In the genomic region with DNA sequence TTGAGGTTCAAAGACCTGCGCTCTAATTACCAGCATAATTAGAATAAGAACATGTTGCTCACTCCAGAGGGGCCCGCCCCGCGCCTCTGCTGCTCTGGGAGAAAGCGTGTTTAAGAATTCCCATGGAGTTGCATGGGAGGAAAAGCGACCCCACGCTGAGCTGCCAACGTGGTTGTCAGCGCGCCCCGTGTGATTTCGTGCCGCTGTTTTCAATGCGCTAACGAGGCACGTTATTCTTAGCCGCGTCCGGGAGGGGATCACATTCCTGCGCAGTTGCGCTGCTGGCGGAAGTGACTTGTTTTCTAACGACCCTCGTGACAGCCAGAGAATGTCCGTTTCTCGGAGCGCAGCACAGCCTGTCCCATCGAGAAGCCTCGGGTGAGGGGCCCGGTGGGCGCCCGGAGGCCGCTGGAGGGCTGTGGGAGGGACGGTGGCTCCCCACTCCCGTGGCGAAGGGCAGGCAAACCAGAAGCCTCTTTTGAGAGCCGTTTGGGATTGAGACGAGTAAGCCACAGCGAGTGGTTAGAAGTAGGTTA, we compare ENCODE assay signal across 1 cellular context.
TF ChIP-seq lines count a peak whose summit lies in the region.

No MANE protein-coding gene starts in this region.

TF ChIP-seq in WTC11, 78 proteins besides CTCF, POLR2A, EP300 and RAD21 (continued from another document):
- TF ChIP-seq, protein P1, sequence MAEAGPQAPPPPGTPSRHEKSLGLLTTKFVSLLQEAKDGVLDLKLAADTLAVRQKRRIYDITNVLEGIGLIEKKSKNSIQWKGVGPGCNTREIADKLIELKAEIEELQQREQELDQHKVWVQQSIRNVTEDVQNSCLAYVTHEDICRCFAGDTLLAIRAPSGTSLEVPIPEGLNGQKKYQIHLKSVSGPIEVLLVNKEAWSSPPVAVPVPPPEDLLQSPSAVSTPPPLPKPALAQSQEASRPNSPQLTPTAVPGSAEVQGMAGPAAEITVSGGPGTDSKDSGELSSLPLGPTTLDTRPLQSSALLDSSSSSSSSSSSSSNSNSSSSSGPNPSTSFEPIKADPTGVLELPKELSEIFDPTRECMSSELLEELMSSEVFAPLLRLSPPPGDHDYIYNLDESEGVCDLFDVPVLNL (CRISPR knock-in tag; IDR thresholded peaks at IDR 0.05; ENCODE audit: borderline replicate concordance, low read depth) = no peak
- TF ChIP-seq SP1 (CRISPR knock-in tag; conservative IDR thresholded peaks at IDR 0.05) (no peak), NR3C1 (CRISPR knock-in tag; conservative IDR thresholded peaks at IDR 0.05; ENCODE audit: low read depth) (no peak), NFE2L1 (CRISPR knock-in tag; IDR thresholded peaks at IDR 0.05) (peak; percentile 36; the same call in 1 of the 2 replicates), ZNF232 (CRISPR knock-in tag; IDR thresholded peaks at IDR 0.05) (no peak), ATF1 (CRISPR knock-in tag; IDR thresholded peaks at IDR 0.05) (no peak), TEAD4 (CRISPR knock-in tag; IDR thresholded peaks at IDR 0.05) (peak; percentile 79; the same call in 1 of the 2 replicates), TEAD1 (CRISPR knock-in tag; IDR thresholded peaks at IDR 0.05) (peak; percentile 94), GABPB1 (CRISPR knock-in tag; IDR thresholded peaks at IDR 0.05) (no peak), PRRX2 (CRISPR knock-in tag; IDR thresholded peaks at IDR 0.05) (no peak), FOXJ3 (CRISPR knock-in tag; IDR thresholded peaks at IDR 0.05; ENCODE audit: borderline replicate concordance) (no peak), FOXP1 (CRISPR knock-in tag; IDR thresholded peaks at IDR 0.05; ENCODE audit: borderline replicate concordance) (peak; percentile 81; the same call in 1 of the 2 replicates), NFYB (CRISPR knock-in tag; conservative IDR thresholded peaks at IDR 0.05; ENCODE audit: low read depth) (no peak), ETV6 (CRISPR knock-in tag; IDR thresholded peaks at IDR 0.05) (no peak), CREB1 (CRISPR knock-in tag; IDR thresholded peaks at IDR 0.05) (no peak), NFATC4 (CRISPR knock-in tag; IDR thresholded peaks at IDR 0.05) (no peak), IRF2 (CRISPR knock-in tag; IDR thresholded peaks at IDR 0.05; ENCODE audit: borderline replicate concordance, low read depth) (no peak), ZNF219 (CRISPR knock-in tag; IDR thresholded peaks at IDR 0.05; ENCODE audit: borderline replicate concordance) (peak; percentile 74; the same call in 1 of the 2 replicates), ZNF263 (CRISPR knock-in tag; IDR thresholded peaks at IDR 0.05; ENCODE audit: low read depth) (no peak), JUN (CRISPR knock-in tag; IDR thresholded peaks at IDR 0.05) (no peak), ZBTB21 (CRISPR knock-in tag; IDR thresholded peaks at IDR 0.05; ENCODE audit: borderline replicate concordance) (peak; percentile 74; the same call in 1 of the 2 replicates), FOXK1 (CRISPR knock-in tag; IDR thresholded peaks at IDR 0.05) (peak; percentile 87), HMGA2 (CRISPR knock-in tag; IDR thresholded peaks at IDR 0.05) (no peak)
- TF ChIP-seq, protein P2, sequence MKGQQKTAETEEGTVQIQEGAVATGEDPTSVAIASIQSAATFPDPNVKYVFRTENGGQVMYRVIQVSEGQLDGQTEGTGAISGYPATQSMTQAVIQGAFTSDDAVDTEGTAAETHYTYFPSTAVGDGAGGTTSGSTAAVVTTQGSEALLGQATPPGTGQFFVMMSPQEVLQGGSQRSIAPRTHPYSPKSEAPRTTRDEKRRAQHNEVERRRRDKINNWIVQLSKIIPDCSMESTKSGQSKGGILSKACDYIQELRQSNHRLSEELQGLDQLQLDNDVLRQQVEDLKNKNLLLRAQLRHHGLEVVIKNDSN (CRISPR knock-in tag; IDR thresholded peaks at IDR 0.05) = peak; percentile 67; the same call in 1 of the 2 replicates
- TF ChIP-seq, protein P3, sequence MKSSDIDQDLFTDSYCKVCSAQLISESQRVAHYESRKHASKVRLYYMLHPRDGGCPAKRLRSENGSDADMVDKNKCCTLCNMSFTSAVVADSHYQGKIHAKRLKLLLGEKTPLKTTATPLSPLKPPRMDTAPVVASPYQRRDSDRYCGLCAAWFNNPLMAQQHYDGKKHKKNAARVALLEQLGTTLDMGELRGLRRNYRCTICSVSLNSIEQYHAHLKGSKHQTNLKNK (CRISPR knock-in tag; IDR thresholded peaks at IDR 0.05) = no peak
- TF ChIP-seq, protein P4, sequence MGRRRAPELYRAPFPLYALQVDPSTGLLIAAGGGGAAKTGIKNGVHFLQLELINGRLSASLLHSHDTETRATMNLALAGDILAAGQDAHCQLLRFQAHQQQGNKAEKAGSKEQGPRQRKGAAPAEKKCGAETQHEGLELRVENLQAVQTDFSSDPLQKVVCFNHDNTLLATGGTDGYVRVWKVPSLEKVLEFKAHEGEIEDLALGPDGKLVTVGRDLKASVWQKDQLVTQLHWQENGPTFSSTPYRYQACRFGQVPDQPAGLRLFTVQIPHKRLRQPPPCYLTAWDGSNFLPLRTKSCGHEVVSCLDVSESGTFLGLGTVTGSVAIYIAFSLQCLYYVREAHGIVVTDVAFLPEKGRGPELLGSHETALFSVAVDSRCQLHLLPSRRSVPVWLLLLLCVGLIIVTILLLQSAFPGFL (CRISPR knock-in tag; IDR thresholded peaks at IDR 0.05; ENCODE audit: borderline replicate concordance) = no peak
- TF ChIP-seq, protein P5, sequence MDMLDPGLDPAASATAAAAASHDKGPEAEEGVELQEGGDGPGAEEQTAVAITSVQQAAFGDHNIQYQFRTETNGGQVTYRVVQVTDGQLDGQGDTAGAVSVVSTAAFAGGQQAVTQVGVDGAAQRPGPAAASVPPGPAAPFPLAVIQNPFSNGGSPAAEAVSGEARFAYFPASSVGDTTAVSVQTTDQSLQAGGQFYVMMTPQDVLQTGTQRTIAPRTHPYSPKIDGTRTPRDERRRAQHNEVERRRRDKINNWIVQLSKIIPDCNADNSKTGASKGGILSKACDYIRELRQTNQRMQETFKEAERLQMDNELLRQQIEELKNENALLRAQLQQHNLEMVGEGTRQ (CRISPR knock-in tag; IDR thresholded peaks at IDR 0.05) = peak; percentile 54
- TF ChIP-seq, protein P6, sequence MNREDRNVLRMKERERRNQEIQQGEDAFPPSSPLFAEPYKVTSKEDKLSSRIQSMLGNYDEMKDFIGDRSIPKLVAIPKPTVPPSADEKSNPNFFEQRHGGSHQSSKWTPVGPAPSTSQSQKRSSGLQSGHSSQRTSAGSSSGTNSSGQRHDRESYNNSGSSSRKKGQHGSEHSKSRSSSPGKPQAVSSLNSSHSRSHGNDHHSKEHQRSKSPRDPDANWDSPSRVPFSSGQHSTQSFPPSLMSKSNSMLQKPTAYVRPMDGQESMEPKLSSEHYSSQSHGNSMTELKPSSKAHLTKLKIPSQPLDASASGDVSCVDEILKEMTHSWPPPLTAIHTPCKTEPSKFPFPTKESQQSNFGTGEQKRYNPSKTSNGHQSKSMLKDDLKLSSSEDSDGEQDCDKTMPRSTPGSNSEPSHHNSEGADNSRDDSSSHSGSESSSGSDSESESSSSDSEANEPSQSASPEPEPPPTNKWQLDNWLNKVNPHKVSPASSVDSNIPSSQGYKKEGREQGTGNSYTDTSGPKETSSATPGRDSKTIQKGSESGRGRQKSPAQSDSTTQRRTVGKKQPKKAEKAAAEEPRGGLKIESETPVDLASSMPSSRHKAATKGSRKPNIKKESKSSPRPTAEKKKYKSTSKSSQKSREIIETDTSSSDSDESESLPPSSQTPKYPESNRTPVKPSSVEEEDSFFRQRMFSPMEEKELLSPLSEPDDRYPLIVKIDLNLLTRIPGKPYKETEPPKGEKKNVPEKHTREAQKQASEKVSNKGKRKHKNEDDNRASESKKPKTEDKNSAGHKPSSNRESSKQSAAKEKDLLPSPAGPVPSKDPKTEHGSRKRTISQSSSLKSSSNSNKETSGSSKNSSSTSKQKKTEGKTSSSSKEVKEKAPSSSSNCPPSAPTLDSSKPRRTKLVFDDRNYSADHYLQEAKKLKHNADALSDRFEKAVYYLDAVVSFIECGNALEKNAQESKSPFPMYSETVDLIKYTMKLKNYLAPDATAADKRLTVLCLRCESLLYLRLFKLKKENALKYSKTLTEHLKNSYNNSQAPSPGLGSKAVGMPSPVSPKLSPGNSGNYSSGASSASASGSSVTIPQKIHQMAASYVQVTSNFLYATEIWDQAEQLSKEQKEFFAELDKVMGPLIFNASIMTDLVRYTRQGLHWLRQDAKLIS (CRISPR knock-in tag; IDR thresholded peaks at IDR 0.05; ENCODE audit: borderline replicate concordance) = no peak
- TF ChIP-seq, protein P7, sequence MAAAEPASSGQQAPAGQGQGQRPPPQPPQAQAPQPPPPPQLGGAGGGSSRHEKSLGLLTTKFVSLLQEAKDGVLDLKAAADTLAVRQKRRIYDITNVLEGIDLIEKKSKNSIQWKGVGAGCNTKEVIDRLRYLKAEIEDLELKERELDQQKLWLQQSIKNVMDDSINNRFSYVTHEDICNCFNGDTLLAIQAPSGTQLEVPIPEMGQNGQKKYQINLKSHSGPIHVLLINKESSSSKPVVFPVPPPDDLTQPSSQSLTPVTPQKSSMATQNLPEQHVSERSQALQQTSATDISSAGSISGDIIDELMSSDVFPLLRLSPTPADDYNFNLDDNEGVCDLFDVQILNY (CRISPR knock-in tag; IDR thresholded peaks at IDR 0.05) = 0 out of 2 replicates have a peak, but pooled peaks have one; percentile 35
- TF ChIP-seq, protein P8, sequence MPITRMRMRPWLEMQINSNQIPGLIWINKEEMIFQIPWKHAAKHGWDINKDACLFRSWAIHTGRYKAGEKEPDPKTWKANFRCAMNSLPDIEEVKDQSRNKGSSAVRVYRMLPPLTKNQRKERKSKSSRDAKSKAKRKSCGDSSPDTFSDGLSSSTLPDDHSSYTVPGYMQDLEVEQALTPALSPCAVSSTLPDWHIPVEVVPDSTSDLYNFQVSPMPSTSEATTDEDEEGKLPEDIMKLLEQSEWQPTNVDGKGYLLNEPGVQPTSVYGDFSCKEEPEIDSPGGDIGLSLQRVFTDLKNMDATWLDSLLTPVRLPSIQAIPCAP (CRISPR knock-in tag; IDR thresholded peaks at IDR 0.05) = no peak
- TF ChIP-seq, protein P9, sequence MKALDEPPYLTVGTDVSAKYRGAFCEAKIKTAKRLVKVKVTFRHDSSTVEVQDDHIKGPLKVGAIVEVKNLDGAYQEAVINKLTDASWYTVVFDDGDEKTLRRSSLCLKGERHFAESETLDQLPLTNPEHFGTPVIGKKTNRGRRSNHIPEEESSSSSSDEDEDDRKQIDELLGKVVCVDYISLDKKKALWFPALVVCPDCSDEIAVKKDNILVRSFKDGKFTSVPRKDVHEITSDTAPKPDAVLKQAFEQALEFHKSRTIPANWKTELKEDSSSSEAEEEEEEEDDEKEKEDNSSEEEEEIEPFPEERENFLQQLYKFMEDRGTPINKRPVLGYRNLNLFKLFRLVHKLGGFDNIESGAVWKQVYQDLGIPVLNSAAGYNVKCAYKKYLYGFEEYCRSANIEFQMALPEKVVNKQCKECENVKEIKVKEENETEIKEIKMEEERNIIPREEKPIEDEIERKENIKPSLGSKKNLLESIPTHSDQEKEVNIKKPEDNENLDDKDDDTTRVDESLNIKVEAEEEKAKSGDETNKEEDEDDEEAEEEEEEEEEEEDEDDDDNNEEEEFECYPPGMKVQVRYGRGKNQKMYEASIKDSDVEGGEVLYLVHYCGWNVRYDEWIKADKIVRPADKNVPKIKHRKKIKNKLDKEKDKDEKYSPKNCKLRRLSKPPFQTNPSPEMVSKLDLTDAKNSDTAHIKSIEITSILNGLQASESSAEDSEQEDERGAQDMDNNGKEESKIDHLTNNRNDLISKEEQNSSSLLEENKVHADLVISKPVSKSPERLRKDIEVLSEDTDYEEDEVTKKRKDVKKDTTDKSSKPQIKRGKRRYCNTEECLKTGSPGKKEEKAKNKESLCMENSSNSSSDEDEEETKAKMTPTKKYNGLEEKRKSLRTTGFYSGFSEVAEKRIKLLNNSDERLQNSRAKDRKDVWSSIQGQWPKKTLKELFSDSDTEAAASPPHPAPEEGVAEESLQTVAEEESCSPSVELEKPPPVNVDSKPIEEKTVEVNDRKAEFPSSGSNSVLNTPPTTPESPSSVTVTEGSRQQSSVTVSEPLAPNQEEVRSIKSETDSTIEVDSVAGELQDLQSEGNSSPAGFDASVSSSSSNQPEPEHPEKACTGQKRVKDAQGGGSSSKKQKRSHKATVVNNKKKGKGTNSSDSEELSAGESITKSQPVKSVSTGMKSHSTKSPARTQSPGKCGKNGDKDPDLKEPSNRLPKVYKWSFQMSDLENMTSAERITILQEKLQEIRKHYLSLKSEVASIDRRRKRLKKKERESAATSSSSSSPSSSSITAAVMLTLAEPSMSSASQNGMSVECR (CRISPR knock-in tag; IDR thresholded peaks at IDR 0.05; ENCODE audit: borderline replicate concordance) = 0 out of 2 replicates have a peak, but pooled peaks have one; percentile 54
- TF ChIP-seq, protein P10, sequence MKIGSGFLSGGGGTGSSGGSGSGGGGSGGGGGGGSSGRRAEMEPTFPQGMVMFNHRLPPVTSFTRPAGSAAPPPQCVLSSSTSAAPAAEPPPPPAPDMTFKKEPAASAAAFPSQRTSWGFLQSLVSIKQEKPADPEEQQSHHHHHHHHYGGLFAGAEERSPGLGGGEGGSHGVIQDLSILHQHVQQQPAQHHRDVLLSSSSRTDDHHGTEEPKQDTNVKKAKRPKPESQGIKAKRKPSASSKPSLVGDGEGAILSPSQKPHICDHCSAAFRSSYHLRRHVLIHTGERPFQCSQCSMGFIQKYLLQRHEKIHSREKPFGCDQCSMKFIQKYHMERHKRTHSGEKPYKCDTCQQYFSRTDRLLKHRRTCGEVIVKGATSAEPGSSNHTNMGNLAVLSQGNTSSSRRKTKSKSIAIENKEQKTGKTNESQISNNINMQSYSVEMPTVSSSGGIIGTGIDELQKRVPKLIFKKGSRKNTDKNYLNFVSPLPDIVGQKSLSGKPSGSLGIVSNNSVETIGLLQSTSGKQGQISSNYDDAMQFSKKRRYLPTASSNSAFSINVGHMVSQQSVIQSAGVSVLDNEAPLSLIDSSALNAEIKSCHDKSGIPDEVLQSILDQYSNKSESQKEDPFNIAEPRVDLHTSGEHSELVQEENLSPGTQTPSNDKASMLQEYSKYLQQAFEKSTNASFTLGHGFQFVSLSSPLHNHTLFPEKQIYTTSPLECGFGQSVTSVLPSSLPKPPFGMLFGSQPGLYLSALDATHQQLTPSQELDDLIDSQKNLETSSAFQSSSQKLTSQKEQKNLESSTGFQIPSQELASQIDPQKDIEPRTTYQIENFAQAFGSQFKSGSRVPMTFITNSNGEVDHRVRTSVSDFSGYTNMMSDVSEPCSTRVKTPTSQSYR (CRISPR knock-in tag; IDR thresholded peaks at IDR 0.05) = no peak
TF ChIP-seq in WTC11: peak in this region for 13.
